9 cellular contexts compared by ENCODE assay signal in the genomic region with DNA sequence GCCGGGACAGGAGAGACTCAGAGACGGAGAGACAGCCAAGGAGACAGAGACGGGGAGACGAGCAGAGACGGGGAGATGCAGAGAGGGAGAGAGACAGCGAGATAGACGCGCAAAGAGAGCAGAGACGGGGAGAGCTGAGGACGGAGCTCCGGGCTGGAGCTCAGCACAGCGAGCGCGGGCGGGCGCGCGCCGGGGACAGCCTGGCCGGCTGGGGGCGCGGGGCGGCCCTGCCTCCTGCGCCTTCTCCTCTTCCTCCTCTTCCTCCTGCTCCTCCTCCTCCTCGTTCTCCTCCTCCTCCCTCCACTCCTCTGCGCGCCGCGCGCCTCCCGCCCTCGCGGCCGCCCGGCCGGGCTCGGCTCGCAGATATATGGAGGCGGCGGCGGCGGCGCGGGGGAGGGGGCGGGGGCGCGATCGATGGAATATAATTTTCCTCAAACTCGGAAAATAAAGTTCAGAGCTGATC. TPM values are rescaled to one million over a fixed set of nuclear protein-coding genes. Genes with fewer than 3 reads are reported as not detected.
A peak's percentile ranks its signal among the peaks of the same experiment; 100 is the strongest.
DNase-seq lines count a peak whose midpoint lies in the region; ATAC-seq, FAIRE-seq and TF ChIP-seq lines count a peak whose summit lies in the region.
"Had no signal": no experiment of that assay in that cellular context is flagged by ENCODE, and none has a peak within 500 bp of the region (broad histone marks: within the 10 kb centered on the region; RNA-seq: fewer than 3 reads in every experiment).

A gene (minus strand): TSS at position 229 of the 463 bp plus-strand sequence. CDS start 15,530 bp downstream, outside the sequence.

- no peaks in the 10 kb centered on the region for H3K36me3 ChIP-seq in WERI-Rb-1

- no peak for TF ChIP-seq CTCF in WERI-Rb-1 (IDR thresholded peaks at IDR 0.05; ENCODE audit: low read depth, low read length)

- H3K27me3 ChIP-seq in WERI-Rb-1 (ENCODE audit: insufficient read depth, low read depth, severe bottlenecking) = peaks cover 48% of the 10 kb centered on the region

- no peak for FAIRE-seq in H54 (lab: Jason Lieb, UNC)
- FAIRE-seq: islet of Langerhans had no signal

- peak; percentile 56 for DNase-seq in AG20443 (ENCODE audit: low spot score)
- DNase-seq in H54 (ENCODE audit: insufficient read length, low spot score) = peak; percentile 87
- no peak for DNase-seq in WERI-Rb-1
- no peak for DNase-seq in left ventricle myocardium superior
- peak; percentile 33 for DNase-seq in stimulated activated CD8-positive, alpha-beta memory T cell treated with anti-CD3 and anti-CD28 coated beads, Interleukin-12 subunit alpha, Interleukin-12 subunit beta, amount 100 ng/mL, for 4 hours (ENCODE audit: low read depth)
- DNase-seq in head of caudate nucleus = no peak

- H3K9me3 ChIP-seq in WERI-Rb-1 (ENCODE audit: severe bottlenecking) = no peaks in the 10 kb centered on the region

- H3K4me3 ChIP-seq in WERI-Rb-1 (ENCODE audit: low read depth, low read length) = peak within 1 kb of the TSS; percentile 44

- intact Hi-C loops in left ventricle myocardium superior (cut with micrococcal nuclease) (no loop called here), head of caudate nucleus (cut with DNase I) (no loop called here)

- ATAC-seq in left ventricle myocardium superior = peak; percentile 31
- no peak for ATAC-seq in GM18520 (IDR thresholded peaks at IDR 0.05; ENCODE audit: unreplicated experiment)
- ATAC-seq in GM19455 (IDR thresholded peaks at IDR 0.05; ENCODE audit: unreplicated experiment) = no peak

- no peak for TF ChIP-seq POLR2A in H54 (IDR thresholded peaks at IDR 0.05; ENCODE audit: low read depth, low read length)

- H3K27ac ChIP-seq in WERI-Rb-1 = no peak within 1 kb of the TSS

RNA-seq across cellular contexts. Expression of the gene that starts here (rescaled TPM):
- not detected for total RNA-seq in left ventricle myocardium superior

Comparison
In these comparisons a context has a peak if more than half of its experiments do, and no peak if none do; other contexts are left out.
1. Peak in ATAC-seq in left ventricle myocardium superior; RNA of the gene not detected or under 1 TPM.
2. DNase-seq: peak in AG20443 (single experiment), H54 (single experiment) and stimulated activated CD8-positive, alpha-beta memory T cell treated with anti-CD3 and anti-CD28 coated beads, Interleukin-12 subunit alpha, Interleukin-12 subunit beta, amount 100 ng/mL, for 4 hours (single experiment); none in WERI-Rb-1 (single experiment), left ventricle myocardium superior (single experiment) and head of caudate nucleus (0 of 42).